Comparison of ENCODE assay signal across 37 cellular contexts in genomic region chr3:89038864-89039263, GRCh38.
"Had no signal": no experiment of that assay in that cellular context is flagged by ENCODE, and none has a peak within 500 bp of the region (broad histone marks: within the 10 kb centered on the region; RNA-seq: fewer than 3 reads in every experiment).

No MANE protein-coding gene starts in this region.

- H3K27me3 ChIP-seq: brain microvascular endothelial cell, MG63, Peyer's patch had no signal

- ATAC-seq: activated CD8-positive, alpha-beta memory T cell treated with anti-CD3 and anti-CD28 coated beads, Interleukin-2, amount 10 ng/mL, durations not matched to agents 7 days and 5 days; activated naive CD8-positive, alpha-beta T cell treated with anti-CD3 and anti-CD28 coated beads, Interleukin-2, amount 50 U/mL, for 24 hours; PC-3; Right ventricle myocardium inferior had no signal

- H3K4me1 ChIP-seq: Peyer's patch had no signal

- DNase-seq: activated CD4-positive, alpha-beta memory T cell treated with anti-CD3 and anti-CD28 coated beads, Interleukin-2, amount 10 ng/mL, durations not matched to agents 7 days and 5 days; activated CD4-positive, alpha-beta T cell treated with anti-CD3 and anti-CD28 coated beads for 1 hour; activated CD4-positive, alpha-beta T cell treated with anti-CD3 and anti-CD28 coated beads for 48 hours; activated CD4-positive, CD25-positive, alpha-beta regulatory T cell; activated CD8-positive, alpha-beta memory T cell treated with anti-CD3 and anti-CD28 coated beads for 24 hours; activated CD8-positive, alpha-beta memory T cell treated with anti-CD3 and anti-CD28 coated beads, Interleukin-2, amount 10 ng/mL, durations not matched to agents 7 days and 5 days; activated CD8-positive, alpha-beta memory T cell treated with anti-CD3 and anti-CD28 coated beads, Interleukin-2, amount 50 U/mL, for 48 hours; activated effector memory CD4-positive, alpha-beta T cell treated with Interleukin-2 at 50 U/mL for 16 hours; activated naive CD4-positive, alpha-beta T cell treated with anti-CD3 and anti-CD28 coated beads, Interleukin-2, amount 10 ng/mL, durations not matched to agents 7 days and 5 days; activated naive CD8-positive, alpha-beta T cell treated with anti-CD3 and anti-CD28 coated beads, Interleukin-2, amount 50 U/mL, for 24 hours; activated T-cell treated with anti-CD3 and anti-CD28 coated beads, Interleukin-2, amount 50 U/mL, for 48 hours; amniotic stem cell; aorta; brain microvascular endothelial cell; central memory CD4-positive, alpha-beta T cell; Kasumi-1; MG63; NCI-H1048; NCI-H1105 treated with DMSO at 0.1 percent for 48 hours; NCI-H1436; NCI-H1694; NCI-H1930; NCI-H2171; NCI-H510A; NCI-H526; NCI-H748 treated with DMSO at 0.1 percent for 48 hours; NK-92 treated with Interleukin-12 subunit alpha and Interleukin-12 subunit beta, amount 100 ng/mL, for 24 hours; PC-3; Peyer's patch; SIG-M5; SW 1271; T-helper 1 cell; T-helper 2 cell; T-helper 9 cell; WERI-Rb-1 had no signal

- H3K36me3 ChIP-seq: brain microvascular endothelial cell, MG63, Peyer's patch, WERI-Rb-1 had no signal

- H3K4me3 ChIP-seq: MG63, Peyer's patch had no signal

- H3K27ac ChIP-seq: brain microvascular endothelial cell, Peyer's patch, RWPE1, WERI-Rb-1 had no signal

- H3K9me3 ChIP-seq: MG63, Peyer's patch had no signal
